1 cellular context compared by ENCODE assay signal in the genomic region with DNA sequence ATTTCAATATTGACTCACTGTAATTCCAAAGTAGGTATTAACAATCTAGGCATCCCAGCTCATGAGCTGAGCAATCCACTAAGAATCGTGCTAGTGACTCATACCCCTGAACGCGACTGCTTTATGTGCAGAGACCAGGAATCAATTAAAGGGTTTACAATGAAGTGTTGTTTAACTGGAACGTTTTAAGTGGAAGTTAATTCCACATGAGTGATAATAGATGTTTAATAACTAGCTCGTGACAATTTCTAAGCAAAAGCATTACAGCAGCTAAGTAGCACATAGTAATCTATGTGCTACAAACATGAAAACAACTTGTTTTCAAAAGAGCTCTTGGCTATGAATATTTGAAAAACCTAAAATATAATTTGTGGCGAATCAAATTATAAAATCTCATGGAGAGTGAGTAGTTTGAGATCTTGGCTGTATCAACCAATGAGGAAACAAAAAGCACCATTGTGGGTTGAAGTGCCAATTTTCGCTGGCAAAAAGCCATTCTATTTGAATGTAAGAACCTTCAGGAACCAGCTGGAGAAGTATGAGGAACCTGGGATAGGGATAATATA.
TF ChIP-seq lines count a peak whose summit lies in the region.

No MANE protein-coding gene starts in this region.

TF ChIP-seq in SK-N-SH, 30 proteins besides CTCF, POLR2A, EP300 and RAD21 (continued from another document):
- TF ChIP-seq, protein P1, sequence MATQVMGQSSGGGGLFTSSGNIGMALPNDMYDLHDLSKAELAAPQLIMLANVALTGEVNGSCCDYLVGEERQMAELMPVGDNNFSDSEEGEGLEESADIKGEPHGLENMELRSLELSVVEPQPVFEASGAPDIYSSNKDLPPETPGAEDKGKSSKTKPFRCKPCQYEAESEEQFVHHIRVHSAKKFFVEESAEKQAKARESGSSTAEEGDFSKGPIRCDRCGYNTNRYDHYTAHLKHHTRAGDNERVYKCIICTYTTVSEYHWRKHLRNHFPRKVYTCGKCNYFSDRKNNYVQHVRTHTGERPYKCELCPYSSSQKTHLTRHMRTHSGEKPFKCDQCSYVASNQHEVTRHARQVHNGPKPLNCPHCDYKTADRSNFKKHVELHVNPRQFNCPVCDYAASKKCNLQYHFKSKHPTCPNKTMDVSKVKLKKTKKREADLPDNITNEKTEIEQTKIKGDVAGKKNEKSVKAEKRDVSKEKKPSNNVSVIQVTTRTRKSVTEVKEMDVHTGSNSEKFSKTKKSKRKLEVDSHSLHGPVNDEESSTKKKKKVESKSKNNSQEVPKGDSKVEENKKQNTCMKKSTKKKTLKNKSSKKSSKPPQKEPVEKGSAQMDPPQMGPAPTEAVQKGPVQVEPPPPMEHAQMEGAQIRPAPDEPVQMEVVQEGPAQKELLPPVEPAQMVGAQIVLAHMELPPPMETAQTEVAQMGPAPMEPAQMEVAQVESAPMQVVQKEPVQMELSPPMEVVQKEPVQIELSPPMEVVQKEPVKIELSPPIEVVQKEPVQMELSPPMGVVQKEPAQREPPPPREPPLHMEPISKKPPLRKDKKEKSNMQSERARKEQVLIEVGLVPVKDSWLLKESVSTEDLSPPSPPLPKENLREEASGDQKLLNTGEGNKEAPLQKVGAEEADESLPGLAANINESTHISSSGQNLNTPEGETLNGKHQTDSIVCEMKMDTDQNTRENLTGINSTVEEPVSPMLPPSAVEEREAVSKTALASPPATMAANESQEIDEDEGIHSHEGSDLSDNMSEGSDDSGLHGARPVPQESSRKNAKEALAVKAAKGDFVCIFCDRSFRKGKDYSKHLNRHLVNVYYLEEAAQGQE (IDR thresholded peaks at IDR 0.05; ENCODE audit: low read depth, low read length): no peak
- TF ChIP-seq, protein P2, sequence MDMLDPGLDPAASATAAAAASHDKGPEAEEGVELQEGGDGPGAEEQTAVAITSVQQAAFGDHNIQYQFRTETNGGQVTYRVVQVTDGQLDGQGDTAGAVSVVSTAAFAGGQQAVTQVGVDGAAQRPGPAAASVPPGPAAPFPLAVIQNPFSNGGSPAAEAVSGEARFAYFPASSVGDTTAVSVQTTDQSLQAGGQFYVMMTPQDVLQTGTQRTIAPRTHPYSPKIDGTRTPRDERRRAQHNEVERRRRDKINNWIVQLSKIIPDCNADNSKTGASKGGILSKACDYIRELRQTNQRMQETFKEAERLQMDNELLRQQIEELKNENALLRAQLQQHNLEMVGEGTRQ (IDR thresholded peaks at IDR 0.05; ENCODE audit: borderline replicate concordance, low read depth, low read length): no peak
- no peak for TF ChIP-seq ZBTB33 (IDR thresholded peaks at IDR 0.05; ENCODE audit: borderline replicate concordance, low read depth)
- TF ChIP-seq TCF12 (IDR thresholded peaks at IDR 0.05): peak; percentile 91
- TF ChIP-seq FOXM1 (IDR thresholded peaks at IDR 0.05; ENCODE audit: low read depth): peak; percentile 70; the same call in 1 of the 2 replicates
- TF ChIP-seq FOXJ3 (CRISPR knock-in tag; IDR thresholded peaks at IDR 0.05): no peak
- peak; percentile 64 for TF ChIP-seq PBX3 (IDR thresholded peaks at IDR 0.05)
- TF ChIP-seq MAX (IDR thresholded peaks at IDR 0.05; ENCODE audit: low read depth): 0 out of 2 replicates have a peak, but pooled peaks have one; percentile 21
- peak; percentile 53; the same call in 1 of the 2 replicates for TF ChIP-seq NFIC (IDR thresholded peaks at IDR 0.05; ENCODE audit: borderline replicate concordance)
- TF ChIP-seq RXRA (IDR thresholded peaks at IDR 0.05; ENCODE audit: borderline replicate concordance, low read depth): peak; percentile 36; the same call in 1 of the 2 replicates
- no peak for TF ChIP-seq EZH2phosphoT487 (IDR thresholded peaks at IDR 0.05; ENCODE audit: borderline replicate concordance, low read depth)
- no peak for TF ChIP-seq TAF1 (IDR thresholded peaks at IDR 0.05; ENCODE audit: borderline replicate concordance, low read depth, low read length)
- TF ChIP-seq POLR2AphosphoS5 (IDR thresholded peaks at IDR 0.05; ENCODE audit: low read depth, low read length): peak; percentile 65; the same call in 1 of the 2 replicates
